11 cellular contexts compared by ENCODE assay signal in genomic region chr4:122139139-122139538, GRCh38.
"Had no signal": no experiment of that assay in that cellular context is flagged by ENCODE, and none has a peak within 500 bp of the region (broad histone marks: within the 10 kb centered on the region; RNA-seq: fewer than 3 reads in every experiment).

No MANE protein-coding gene starts in this region.

- FAIRE-seq: H1, H54 had no signal

- H3K9ac ChIP-seq: GM23248 had no signal

- H3K4me1 ChIP-seq: HAP-1 had no signal

- H3K36me3 ChIP-seq: HAP-1 had no signal

- H3K4me2 ChIP-seq: GM23338 had no signal

- ATAC-seq: GM23338, HCT116 had no signal

- H3K4me1 Mint-ChIP-seq: GM23338, H9 had no signal

- H3K9me3 Mint-ChIP-seq: GM23338, HFFc6 had no signal

- DNase-seq: GM23248, GOT3, H7, H9, HCEC 1CT, HFFc6 had no signal

- H3K4me3 ChIP-seq: GM23248, GM23338, HAP-1 had no signal

- H2AFZ ChIP-seq: GM23248, GM23338 had no signal

- H3K9me3 ChIP-seq: HAP-1 had no signal

- H3K27ac ChIP-seq: GM23248 had no signal

- H3K27ac Mint-ChIP-seq: GM23338, H9, HFFc6 had no signal

- H3K4me3 Mint-ChIP-seq: GM23338, H9, HFFc6 had no signal
